In the genomic region with DNA sequence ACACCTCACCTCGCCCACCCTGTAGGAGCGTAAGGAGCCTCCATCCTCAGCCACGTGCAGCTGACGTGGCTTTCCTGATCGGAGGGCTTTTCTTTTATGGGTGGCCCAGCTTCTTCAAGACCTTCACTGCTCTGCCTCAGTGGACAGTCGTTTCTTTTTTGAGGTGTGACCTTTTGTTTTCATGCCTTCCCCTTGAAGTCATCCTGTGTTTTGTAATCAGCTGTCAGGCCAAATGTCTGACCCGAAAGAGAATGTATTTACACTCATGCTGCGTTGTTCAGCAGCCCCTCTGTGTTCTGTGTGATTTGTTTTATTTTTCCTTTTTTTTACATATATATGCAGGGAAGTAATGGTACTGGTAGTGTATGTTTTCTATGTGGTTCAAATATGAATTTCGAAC, we compare ENCODE assay signal across 18 cellular contexts. TPM values are rescaled to one million over a fixed set of nuclear protein-coding genes. Genes with fewer than 3 reads are reported as not detected.
DNase-seq lines count a peak whose midpoint lies in the region; ATAC-seq and TF ChIP-seq lines count a peak whose summit lies in the region.
"Had no signal": no experiment of that assay in that cellular context is flagged by ENCODE, and none has a peak within 500 bp of the region (broad histone marks: within the 10 kb centered on the region; RNA-seq: fewer than 3 reads in every experiment).

No MANE protein-coding gene starts in this region.

- 93 to 95% methylated on average over 7 to 9 of the region's 9 CpGs for WGBS in endodermal cell (ENCODE audit: insufficient coverage in 1 of 2, insufficient read length in 1 of 2), 2 experiments
- WGBS in mesenchymal stem cell = 83% methylated on average over 8 of the region's 9 CpGs
- 86% methylated on average over 9 of the region's 9 CpGs for WGBS in suprapubic skin

- no peak overlapping the region for H3K4me2 ChIP-seq in mesenchymal stem cell (ENCODE audit: low read length, poor library complexity, severe bottlenecking)

- CTCF ChIA-PET in activated CD4-positive, alpha-beta T cell treated with anti-CD3 and anti-CD28 coated beads for 36 hours (lab: Charles Lee) = interaction anchor here (0.6 to 1.0 kb wide), 2 partner anchors 23 to 180 kb away, joined by 3 to 5 read pairs; no protein-coding TSS in a partner anchor

- H3K27me3 ChIP-seq in endodermal cell (ENCODE audit: control insufficient read depth, insufficient read depth, low read length, poor library complexity, severe bottlenecking) (no peaks in the 10 kb centered on the region), mesenchymal stem cell (ENCODE audit: control insufficient read depth in 1 of 2, insufficient read depth in 1 of 2, low read length in 2 of 2) (no peaks in the 10 kb centered on the region), suprapubic skin (no peaks in the 10 kb centered on the region)

- no peak overlapping the region for H2BK5ac ChIP-seq in mesenchymal stem cell (ENCODE audit: low read depth, low read length, poor library complexity, severe bottlenecking)

- no peak for TF ChIP-seq EP300 in suprapubic skin (IDR thresholded peaks at IDR 0.05)

- TF ChIP-seq CTCF in endodermal cell (conservative IDR thresholded peaks at IDR 0.05) (no peak), suprapubic skin (IDR thresholded peaks at IDR 0.05) (no peak)

- no peak overlapping the region for H3K4me3 Mint-ChIP-seq in endodermal cell
- H3K4me3 Mint-ChIP-seq in activated CD4-positive, alpha-beta T cell treated with anti-CD3 and anti-CD28 coated beads for 36 hours = no peak overlapping the region
- H3K4me3 Mint-ChIP-seq: CD4-positive, CD25-positive, alpha-beta regulatory T cell had no signal

- peak; percentile 11 for DNase-seq in amniotic epithelial cell (ENCODE audit: low read depth)
- DNase-seq in endodermal cell = peak; percentile 18
- no peak for DNase-seq in mesenchymal stem cell
- DNase-seq in suprapubic skin (ENCODE audit: low spot score in 2 of 2) = no peak
- no peak for DNase-seq in NCI-H1105 treated with DMSO at 0.1 percent for 48 hours (lab: John Stamatoyannopoulos, UW)
- DNase-seq in NCI-H1694 (lab: John Stamatoyannopoulos, UW) = no peak
- no peak for DNase-seq in activated CD4-positive, alpha-beta T cell treated with anti-CD3 and anti-CD28 coated beads for 36 hours
- DNase-seq: ACHN; CD4-positive, CD25-positive, alpha-beta regulatory T cell; DMS79 treated with DMSO at 0.1 percent for 48 hours; MV-4-11; NCI-H146; NCI-H446; NCI-H748 treated with DMSO at 0.1 percent for 48 hours had no signal

- no peak overlapping the region for H2AFZ ChIP-seq in mesenchymal stem cell (ENCODE audit: low read depth, low read length)

- H4K91ac ChIP-seq in mesenchymal stem cell (ENCODE audit: low read length) = no peak overlapping the region

- H3K14ac ChIP-seq in mesenchymal stem cell (ENCODE audit: low read length in 2 of 2) = no peak overlapping the region

- no peaks in the 10 kb centered on the region for H3K9me3 ChIP-seq in endodermal cell (ENCODE audit: control insufficient read depth, low read length)
- no peaks in the 10 kb centered on the region for H3K9me3 ChIP-seq in mesenchymal stem cell (ENCODE audit: control insufficient read depth, low read length)
- no peaks in the 10 kb centered on the region for H3K9me3 ChIP-seq in suprapubic skin
- H3K9me3 ChIP-seq: HAP-1 had no signal

- H3K4me1 Mint-ChIP-seq in endodermal cell = no peaks in the 10 kb centered on the region
- H3K4me1 Mint-ChIP-seq in activated CD4-positive, alpha-beta T cell treated with anti-CD3 and anti-CD28 coated beads for 36 hours = peaks cover 2% of the 10 kb centered on the region

- POLR2A ChIA-PET in activated CD4-positive, alpha-beta T cell treated with anti-CD3 and anti-CD28 coated beads for 36 hours (lab: Charles Lee) = no interaction called here

- peak overlapping the region; percentile 14 for H4K8ac ChIP-seq in mesenchymal stem cell (ENCODE audit: low read length)

- no peaks in the 10 kb centered on the region for H3K9me3 Mint-ChIP-seq in endodermal cell
- no peaks in the 10 kb centered on the region for H3K9me3 Mint-ChIP-seq in activated CD4-positive, alpha-beta T cell treated with anti-CD3 and anti-CD28 coated beads for 36 hours (ENCODE audit: low read depth)
- H3K9me3 Mint-ChIP-seq: CD4-positive, CD25-positive, alpha-beta regulatory T cell had no signal

- H3K36me3 ChIP-seq in endodermal cell (ENCODE audit: control insufficient read depth, insufficient read depth, low read length) = peaks cover 31% of the 10 kb centered on the region
- H3K36me3 ChIP-seq in mesenchymal stem cell (ENCODE audit: control insufficient read depth in 1 of 2, insufficient read depth in 2 of 2, low read depth in 1 of 2, low read length in 2 of 2) = peaks cover 39 to 77% of the 10 kb centered on the region in 2 experiments
- H3K36me3 ChIP-seq in suprapubic skin = peaks cover 49% of the 10 kb centered on the region

- H3K4me1 ChIP-seq in endodermal cell (ENCODE audit: control insufficient read depth, insufficient read depth, low read length) (no peaks in the 10 kb centered on the region), mesenchymal stem cell (ENCODE audit: control insufficient read depth, insufficient read depth, low read depth, low read length) (no peaks in the 10 kb centered on the region), suprapubic skin (no peaks in the 10 kb centered on the region)
- H3K4me1 ChIP-seq: HAP-1 had no signal

- peaks cover 38% of the 10 kb centered on the region for H3K36me3 Mint-ChIP-seq in endodermal cell (ENCODE audit: low read depth)
- H3K36me3 Mint-ChIP-seq in activated CD4-positive, alpha-beta T cell treated with anti-CD3 and anti-CD28 coated beads for 36 hours (ENCODE audit: low read depth) = peaks cover 25% of the 10 kb centered on the region

- H3K9ac ChIP-seq in endodermal cell (ENCODE audit: extremely low read depth, low read length, poor library complexity, severe bottlenecking) (no peak overlapping the region), mesenchymal stem cell (ENCODE audit: low read length) (no peak overlapping the region)

- H3K18ac ChIP-seq in mesenchymal stem cell (ENCODE audit: low read depth in 1 of 2, low read length in 2 of 2) = no peak overlapping the region

- no peak for TF ChIP-seq POLR2A in suprapubic skin (IDR thresholded peaks at IDR 0.05)

- intact Hi-C loops in activated CD4-positive, alpha-beta T cell treated with anti-CD3 and anti-CD28 coated beads for 36 hours (cut with DNase I, micrococcal nuclease) = no loop called here

- no peak overlapping the region for H2BK12ac ChIP-seq in mesenchymal stem cell (ENCODE audit: low read length in 2 of 2)

- H3K79me1 ChIP-seq in mesenchymal stem cell (replicated peaks; ENCODE audit: low read length, poor library complexity, severe bottlenecking) = no peaks in the 10 kb centered on the region

- H3K4ac ChIP-seq in mesenchymal stem cell (ENCODE audit: low read depth in 1 of 2, low read length in 2 of 2) = no peak overlapping the region

- ATAC-seq in activated CD4-positive, alpha-beta T cell treated with anti-CD3 and anti-CD28 coated beads for 36 hours = no peak
- ATAC-seq in GM21381 (IDR thresholded peaks at IDR 0.05; ENCODE audit: unreplicated experiment) = no peak
- ATAC-seq: Panc1 had no signal

- no peak overlapping the region for H3K27ac ChIP-seq in endodermal cell (ENCODE audit: low read depth, low read length)
- H3K27ac ChIP-seq in mesenchymal stem cell (ENCODE audit: low read length, poor library complexity, severe bottlenecking) = no peak overlapping the region
- peak overlapping the region; percentile 48 for H3K27ac ChIP-seq in suprapubic skin

- H3K4me3 ChIP-seq in endodermal cell (ENCODE audit: low read length) (no peak overlapping the region), mesenchymal stem cell (ENCODE audit: insufficient read depth in 1 of 2, low read depth in 1 of 2, low read length in 2 of 2) (no peak overlapping the region), suprapubic skin (no peak overlapping the region)
- H3K4me3 ChIP-seq: HAP-1 had no signal

- H3K27me3 Mint-ChIP-seq in endodermal cell (ENCODE audit: insufficient read depth) = no peaks in the 10 kb centered on the region
- no peaks in the 10 kb centered on the region for H3K27me3 Mint-ChIP-seq in activated CD4-positive, alpha-beta T cell treated with anti-CD3 and anti-CD28 coated beads for 36 hours
- H3K27me3 Mint-ChIP-seq: CD4-positive, CD25-positive, alpha-beta regulatory T cell had no signal

- no peak overlapping the region for H3K23ac ChIP-seq in mesenchymal stem cell (ENCODE audit: low read length in 2 of 2)

- H2AK5ac ChIP-seq in mesenchymal stem cell (ENCODE audit: low read length, severe bottlenecking) = no peak overlapping the region

- H2BK120ac ChIP-seq in mesenchymal stem cell (ENCODE audit: low read depth, low read length) = no peak overlapping the region

- H2BK15ac ChIP-seq in mesenchymal stem cell (ENCODE audit: low read depth, poor library complexity, severe bottlenecking) = no peak overlapping the region

- H3K27ac Mint-ChIP-seq in endodermal cell = no peak overlapping the region
- no peak overlapping the region for H3K27ac Mint-ChIP-seq in activated CD4-positive, alpha-beta T cell treated with anti-CD3 and anti-CD28 coated beads for 36 hours
- H3K27ac Mint-ChIP-seq: CD4-positive, CD25-positive, alpha-beta regulatory T cell had no signal

RNA-seq across cellular contexts. Expression of a gene that starts 41.8 kb away (rescaled TPM):
- total RNA-seq in endodermal cell (under 1 TPM; 0.64 to 0.97 TPM), suprapubic skin (1 to 10 TPM in 1 of 4 donors, not detected in 3; 1.3 TPM)
- not detected for polyA plus RNA-seq in endodermal cell (2013, experiment 1 of 2)
- 0.46 TPM for polyA plus RNA-seq in endodermal cell (2013, experiment 2 of 2)
- polyA plus RNA-seq in mesenchymal stem cell (2013, experiment 1 of 2) = not detected
- not detected for polyA plus RNA-seq in mesenchymal stem cell (2013, experiment 2 of 2)
- total RNA-seq in activated CD4-positive, alpha-beta T cell treated with anti-CD3 and anti-CD28 coated beads for 36 hours = not detected
- total RNA-seq: CD4-positive, CD25-positive, alpha-beta regulatory T cell; Right ventricle myocardium inferior had no signal
- polyA plus RNA-seq: CD4-positive, CD25-positive, alpha-beta regulatory T cell had no signal

Comparison
In these comparisons a context has a peak if more than half of its experiments do, and no peak if none do; other contexts are left out.
1. DNase-seq: peak in amniotic epithelial cell (single experiment) and endodermal cell (single experiment); none in mesenchymal stem cell (single experiment), suprapubic skin (0 of 2), NCI-H1105 treated with DMSO at 0.1 percent for 48 hours (single experiment), NCI-H1694 (single experiment) and activated CD4-positive, alpha-beta T cell treated with anti-CD3 and anti-CD28 coated beads for 36 hours (single experiment).